ENCODE assay signal across 1 cellular context in the genomic region with DNA sequence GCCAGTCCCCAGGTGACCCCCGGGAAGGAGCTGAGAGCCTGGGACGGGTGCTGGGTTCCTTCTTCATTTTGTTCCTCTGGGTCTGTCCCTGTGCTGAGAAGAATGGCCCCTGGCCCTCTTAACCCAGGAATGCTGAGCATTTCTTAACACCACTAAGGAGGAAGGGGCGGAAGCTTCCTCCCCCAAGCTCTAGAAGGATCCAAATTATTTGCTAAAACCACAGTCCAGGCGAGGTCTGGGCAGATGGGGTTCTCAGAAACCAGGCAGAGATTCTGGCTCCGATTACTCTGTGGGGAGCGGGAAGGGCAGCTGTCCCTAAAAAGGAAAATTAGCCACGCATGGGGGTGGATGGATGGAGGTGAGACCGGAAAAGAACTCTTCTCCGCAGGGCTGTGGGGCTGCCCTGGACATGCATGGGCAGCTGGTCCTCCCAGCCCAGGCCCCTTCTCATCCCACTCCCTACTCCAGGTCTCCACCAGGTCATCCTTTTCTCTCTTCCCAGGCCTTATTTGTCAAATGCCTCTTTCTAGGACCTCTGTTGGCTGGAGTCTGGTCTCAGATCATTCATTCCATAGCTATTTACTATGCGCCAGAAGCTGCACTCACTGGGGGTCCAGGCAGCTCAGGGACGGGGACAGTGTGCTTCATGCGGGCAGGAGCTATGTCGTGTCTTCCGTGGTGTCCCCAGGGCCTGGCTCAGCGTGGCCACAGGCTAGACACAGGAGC.
TF ChIP-seq lines count a peak whose summit lies in the region.

No MANE protein-coding gene starts in this region.

TF ChIP-seq in SK-N-SH, 30 proteins besides CTCF, POLR2A, EP300 and RAD21 (continued from another document):
- TF ChIP-seq, protein P1, sequence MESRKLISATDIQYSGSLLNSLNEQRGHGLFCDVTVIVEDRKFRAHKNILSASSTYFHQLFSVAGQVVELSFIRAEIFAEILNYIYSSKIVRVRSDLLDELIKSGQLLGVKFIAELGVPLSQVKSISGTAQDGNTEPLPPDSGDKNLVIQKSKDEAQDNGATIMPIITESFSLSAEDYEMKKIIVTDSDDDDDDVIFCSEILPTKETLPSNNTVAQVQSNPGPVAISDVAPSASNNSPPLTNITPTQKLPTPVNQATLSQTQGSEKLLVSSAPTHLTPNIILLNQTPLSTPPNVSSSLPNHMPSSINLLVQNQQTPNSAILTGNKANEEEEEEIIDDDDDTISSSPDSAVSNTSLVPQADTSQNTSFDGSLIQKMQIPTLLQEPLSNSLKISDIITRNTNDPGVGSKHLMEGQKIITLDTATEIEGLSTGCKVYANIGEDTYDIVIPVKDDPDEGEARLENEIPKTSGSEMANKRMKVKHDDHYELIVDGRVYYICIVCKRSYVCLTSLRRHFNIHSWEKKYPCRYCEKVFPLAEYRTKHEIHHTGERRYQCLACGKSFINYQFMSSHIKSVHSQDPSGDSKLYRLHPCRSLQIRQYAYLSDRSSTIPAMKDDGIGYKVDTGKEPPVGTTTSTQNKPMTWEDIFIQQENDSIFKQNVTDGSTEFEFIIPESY (IDR thresholded peaks at IDR 0.05; ENCODE audit: borderline replicate concordance, low read depth) = no peak
- no peak for TF ChIP-seq SIN3A (IDR thresholded peaks at IDR 0.05; ENCODE audit: borderline replicate concordance, low read depth, low read length)
